In the genomic region with DNA sequence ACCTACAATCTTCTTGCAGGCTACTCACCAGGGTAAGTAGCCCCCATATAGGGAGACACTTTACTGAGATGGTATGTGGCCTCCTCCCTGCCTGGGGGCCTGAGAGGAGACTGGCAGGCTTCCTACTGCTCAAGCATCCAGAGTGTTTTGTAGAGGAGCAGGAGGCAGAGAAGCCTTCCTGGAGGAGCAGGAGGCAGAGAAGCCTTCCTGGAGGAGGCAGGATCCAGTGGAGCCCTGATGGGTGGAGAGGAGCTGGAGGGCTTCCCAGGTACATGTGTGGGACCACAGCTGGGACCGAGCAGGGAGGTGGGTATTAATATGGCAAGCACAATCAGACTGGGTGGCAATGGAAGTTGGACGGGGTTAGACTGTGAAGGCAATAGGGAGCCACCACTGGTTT, we compare ENCODE assay signal across 1 cellular context.
TF ChIP-seq lines count a peak whose summit lies in the region.

No MANE protein-coding gene starts in this region.

TF ChIP-seq in WTC11, 78 proteins besides CTCF, POLR2A, EP300 and RAD21 (continued from another document):
- TF ChIP-seq, protein P1, sequence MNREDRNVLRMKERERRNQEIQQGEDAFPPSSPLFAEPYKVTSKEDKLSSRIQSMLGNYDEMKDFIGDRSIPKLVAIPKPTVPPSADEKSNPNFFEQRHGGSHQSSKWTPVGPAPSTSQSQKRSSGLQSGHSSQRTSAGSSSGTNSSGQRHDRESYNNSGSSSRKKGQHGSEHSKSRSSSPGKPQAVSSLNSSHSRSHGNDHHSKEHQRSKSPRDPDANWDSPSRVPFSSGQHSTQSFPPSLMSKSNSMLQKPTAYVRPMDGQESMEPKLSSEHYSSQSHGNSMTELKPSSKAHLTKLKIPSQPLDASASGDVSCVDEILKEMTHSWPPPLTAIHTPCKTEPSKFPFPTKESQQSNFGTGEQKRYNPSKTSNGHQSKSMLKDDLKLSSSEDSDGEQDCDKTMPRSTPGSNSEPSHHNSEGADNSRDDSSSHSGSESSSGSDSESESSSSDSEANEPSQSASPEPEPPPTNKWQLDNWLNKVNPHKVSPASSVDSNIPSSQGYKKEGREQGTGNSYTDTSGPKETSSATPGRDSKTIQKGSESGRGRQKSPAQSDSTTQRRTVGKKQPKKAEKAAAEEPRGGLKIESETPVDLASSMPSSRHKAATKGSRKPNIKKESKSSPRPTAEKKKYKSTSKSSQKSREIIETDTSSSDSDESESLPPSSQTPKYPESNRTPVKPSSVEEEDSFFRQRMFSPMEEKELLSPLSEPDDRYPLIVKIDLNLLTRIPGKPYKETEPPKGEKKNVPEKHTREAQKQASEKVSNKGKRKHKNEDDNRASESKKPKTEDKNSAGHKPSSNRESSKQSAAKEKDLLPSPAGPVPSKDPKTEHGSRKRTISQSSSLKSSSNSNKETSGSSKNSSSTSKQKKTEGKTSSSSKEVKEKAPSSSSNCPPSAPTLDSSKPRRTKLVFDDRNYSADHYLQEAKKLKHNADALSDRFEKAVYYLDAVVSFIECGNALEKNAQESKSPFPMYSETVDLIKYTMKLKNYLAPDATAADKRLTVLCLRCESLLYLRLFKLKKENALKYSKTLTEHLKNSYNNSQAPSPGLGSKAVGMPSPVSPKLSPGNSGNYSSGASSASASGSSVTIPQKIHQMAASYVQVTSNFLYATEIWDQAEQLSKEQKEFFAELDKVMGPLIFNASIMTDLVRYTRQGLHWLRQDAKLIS (CRISPR knock-in tag; IDR thresholded peaks at IDR 0.05; ENCODE audit: borderline replicate concordance): no peak
- TF ChIP-seq NR3C1 (CRISPR knock-in tag; conservative IDR thresholded peaks at IDR 0.05; ENCODE audit: low read depth) (no peak), MYBL2 (CRISPR knock-in tag; IDR thresholded peaks at IDR 0.05) (no peak), NR2C2 (CRISPR knock-in tag; IDR thresholded peaks at IDR 0.05) (no peak), SMAD4 (CRISPR knock-in tag; IDR thresholded peaks at IDR 0.05) (no peak), RORB (CRISPR knock-in tag; IDR thresholded peaks at IDR 0.05) (no peak)
- TF ChIP-seq, protein P2, sequence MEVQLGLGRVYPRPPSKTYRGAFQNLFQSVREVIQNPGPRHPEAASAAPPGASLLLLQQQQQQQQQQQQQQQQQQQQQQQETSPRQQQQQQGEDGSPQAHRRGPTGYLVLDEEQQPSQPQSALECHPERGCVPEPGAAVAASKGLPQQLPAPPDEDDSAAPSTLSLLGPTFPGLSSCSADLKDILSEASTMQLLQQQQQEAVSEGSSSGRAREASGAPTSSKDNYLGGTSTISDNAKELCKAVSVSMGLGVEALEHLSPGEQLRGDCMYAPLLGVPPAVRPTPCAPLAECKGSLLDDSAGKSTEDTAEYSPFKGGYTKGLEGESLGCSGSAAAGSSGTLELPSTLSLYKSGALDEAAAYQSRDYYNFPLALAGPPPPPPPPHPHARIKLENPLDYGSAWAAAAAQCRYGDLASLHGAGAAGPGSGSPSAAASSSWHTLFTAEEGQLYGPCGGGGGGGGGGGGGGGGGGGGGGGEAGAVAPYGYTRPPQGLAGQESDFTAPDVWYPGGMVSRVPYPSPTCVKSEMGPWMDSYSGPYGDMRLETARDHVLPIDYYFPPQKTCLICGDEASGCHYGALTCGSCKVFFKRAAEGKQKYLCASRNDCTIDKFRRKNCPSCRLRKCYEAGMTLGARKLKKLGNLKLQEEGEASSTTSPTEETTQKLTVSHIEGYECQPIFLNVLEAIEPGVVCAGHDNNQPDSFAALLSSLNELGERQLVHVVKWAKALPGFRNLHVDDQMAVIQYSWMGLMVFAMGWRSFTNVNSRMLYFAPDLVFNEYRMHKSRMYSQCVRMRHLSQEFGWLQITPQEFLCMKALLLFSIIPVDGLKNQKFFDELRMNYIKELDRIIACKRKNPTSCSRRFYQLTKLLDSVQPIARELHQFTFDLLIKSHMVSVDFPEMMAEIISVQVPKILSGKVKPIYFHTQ (CRISPR knock-in tag; IDR thresholded peaks at IDR 0.05): no peak
- TF ChIP-seq, protein P3, sequence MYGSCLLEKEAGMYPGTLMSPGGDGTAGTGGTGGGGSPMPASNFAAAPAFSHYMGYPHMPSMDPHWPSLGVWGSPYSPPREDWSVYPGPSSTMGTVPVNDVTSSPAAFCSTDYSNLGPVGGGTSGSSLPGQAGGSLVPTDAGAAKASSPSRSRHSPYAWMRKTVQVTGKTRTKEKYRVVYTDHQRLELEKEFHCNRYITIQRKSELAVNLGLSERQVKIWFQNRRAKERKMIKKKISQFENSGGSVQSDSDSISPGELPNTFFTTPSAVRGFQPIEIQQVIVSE (CRISPR knock-in tag; IDR thresholded peaks at IDR 0.05; ENCODE audit: borderline replicate concordance): no peak
